ENCODE assay signal across 1 cellular context in the genomic region with DNA sequence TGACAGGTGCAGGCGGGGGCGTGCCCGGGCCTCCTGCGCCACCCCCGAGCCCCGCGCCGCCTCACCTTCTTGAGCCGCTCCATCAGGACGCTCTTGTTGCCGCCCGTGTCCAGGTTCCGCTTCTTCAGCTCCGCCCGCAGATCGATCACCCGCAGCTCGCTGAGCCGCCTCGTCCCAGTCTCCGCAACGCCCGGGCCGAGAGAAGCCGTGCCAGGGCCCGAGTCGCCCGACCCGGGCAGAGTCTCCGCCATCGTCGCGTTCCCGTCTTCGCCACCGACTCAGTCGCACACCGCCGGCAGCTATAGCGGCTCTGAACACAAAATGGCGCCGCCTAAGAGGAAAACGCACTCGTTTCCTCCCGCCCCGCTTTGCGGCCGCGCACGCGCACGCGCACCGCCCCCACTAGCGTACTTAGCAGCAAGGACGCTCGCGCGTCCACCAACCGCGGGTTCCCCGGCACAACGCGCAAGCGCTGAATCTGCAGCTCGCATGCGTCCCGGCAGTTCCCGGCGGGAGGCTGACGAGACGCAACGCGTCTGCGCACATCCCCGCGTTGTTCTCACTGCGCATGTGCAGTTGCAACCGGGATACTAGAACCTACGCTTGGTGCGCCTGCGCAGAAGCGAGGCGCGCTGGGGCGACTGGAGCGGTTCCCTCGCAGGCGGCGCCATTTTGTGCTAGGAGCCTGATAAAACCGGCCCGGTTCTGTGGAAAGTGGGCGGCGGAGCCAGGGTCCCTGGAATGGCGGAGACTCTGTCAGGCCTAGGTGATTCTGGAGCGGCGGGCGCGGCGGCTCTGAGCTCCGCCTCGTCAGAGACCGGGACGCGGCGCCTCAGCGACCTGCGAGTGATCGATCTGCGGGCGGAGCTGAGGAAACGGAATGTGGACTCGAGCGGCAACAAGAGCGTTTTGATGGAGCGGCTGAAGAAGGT.
A peak's percentile ranks its signal among the peaks of the same experiment; 100 is the strongest.
TF ChIP-seq lines count a peak whose summit lies in the region.

SAFB (plus strand) TSS at position 619 of the 932 bp plus-strand sequence; CDS start at position 742, 123 bp downstream.
SAFB2 (minus strand) TSS at position 312 of the 932 bp plus-strand sequence; CDS start at position 251, 61 bp downstream.

TF ChIP-seq in HepG2, 621 proteins besides CTCF, POLR2A, EP300 and RAD21 (continued from another document and continues in another):
- TF ChIP-seq, protein P1, sequence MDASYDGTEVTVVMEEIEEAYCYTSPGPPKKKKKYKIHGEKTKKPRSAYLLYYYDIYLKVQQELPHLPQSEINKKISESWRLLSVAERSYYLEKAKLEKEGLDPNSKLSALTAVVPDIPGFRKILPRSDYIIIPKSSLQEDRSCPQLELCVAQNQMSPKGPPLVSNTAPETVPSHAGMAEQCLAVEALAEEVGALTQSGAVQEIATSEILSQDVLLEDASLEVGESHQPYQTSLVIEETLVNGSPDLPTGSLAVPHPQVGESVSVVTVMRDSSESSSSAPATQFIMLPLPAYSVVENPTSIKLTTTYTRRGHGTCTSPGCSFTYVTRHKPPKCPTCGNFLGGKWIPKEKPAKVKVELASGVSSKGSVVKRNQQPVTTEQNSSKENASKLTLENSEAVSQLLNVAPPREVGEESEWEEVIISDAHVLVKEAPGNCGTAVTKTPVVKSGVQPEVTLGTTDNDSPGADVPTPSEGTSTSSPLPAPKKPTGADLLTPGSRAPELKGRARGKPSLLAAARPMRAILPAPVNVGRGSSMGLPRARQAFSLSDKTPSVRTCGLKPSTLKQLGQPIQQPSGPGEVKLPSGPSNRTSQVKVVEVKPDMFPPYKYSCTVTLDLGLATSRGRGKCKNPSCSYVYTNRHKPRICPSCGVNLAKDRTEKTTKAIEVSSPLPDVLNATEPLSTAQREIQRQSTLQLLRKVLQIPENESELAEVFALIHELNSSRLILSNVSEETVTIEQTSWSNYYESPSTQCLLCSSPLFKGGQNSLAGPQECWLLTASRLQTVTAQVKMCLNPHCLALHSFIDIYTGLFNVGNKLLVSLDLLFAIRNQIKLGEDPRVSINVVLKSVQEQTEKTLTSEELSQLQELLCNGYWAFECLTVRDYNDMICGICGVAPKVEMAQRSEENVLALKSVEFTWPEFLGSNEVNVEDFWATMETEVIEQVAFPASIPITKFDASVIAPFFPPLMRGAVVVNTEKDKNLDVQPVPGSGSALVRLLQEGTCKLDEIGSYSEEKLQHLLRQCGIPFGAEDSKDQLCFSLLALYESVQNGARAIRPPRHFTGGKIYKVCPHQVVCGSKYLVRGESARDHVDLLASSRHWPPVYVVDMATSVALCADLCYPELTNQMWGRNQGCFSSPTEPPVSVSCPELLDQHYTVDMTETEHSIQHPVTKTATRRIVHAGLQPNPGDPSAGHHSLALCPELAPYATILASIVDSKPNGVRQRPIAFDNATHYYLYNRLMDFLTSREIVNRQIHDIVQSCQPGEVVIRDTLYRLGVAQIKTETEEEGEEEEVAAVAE (CRISPR knock-in tag; IDR thresholded peaks at IDR 0.05; ENCODE audit: borderline replicate concordance), result peak; percentile 51; the same call in 1 of the 2 replicates
- TF ChIP-seq EZH2 (conservative IDR thresholded peaks at IDR 0.05; ENCODE audit: low read depth, low read length) (no peak), ZNF607 (CRISPR knock-in tag; IDR thresholded peaks at IDR 0.05; ENCODE audit: borderline replicate concordance) (0 out of 2 replicates have a peak, but pooled peaks have one; percentile 59), MAX (IDR thresholded peaks at IDR 0.05) (peak; percentile 76), ATF2 (CRISPR knock-in tag; IDR thresholded peaks at IDR 0.05) (peak; percentile 75), SNAI1 (CRISPR knock-in tag; IDR thresholded peaks at IDR 0.05; ENCODE audit: borderline replicate concordance) (0 out of 2 replicates have a peak, but pooled peaks have one; percentile 49), HOXD1 (CRISPR knock-in tag; IDR thresholded peaks at IDR 0.05) (peak; percentile 56; the same call in 1 of the 2 replicates), ZNF441 (CRISPR knock-in tag; IDR thresholded peaks at IDR 0.05; ENCODE audit: borderline replicate concordance) (peak; percentile 81; the same call in 1 of the 2 replicates), ZNF383 (CRISPR knock-in tag; IDR thresholded peaks at IDR 0.05; ENCODE audit: borderline replicate concordance) (peak; percentile 70), GPN1 (CRISPR knock-in tag; IDR thresholded peaks at IDR 0.05; ENCODE audit: borderline replicate concordance) (no peak), ZNF124 (CRISPR knock-in tag; IDR thresholded peaks at IDR 0.05) (0 out of 2 replicates have a peak, but pooled peaks have one; percentile 23), ZBTB39 (CRISPR knock-in tag; IDR thresholded peaks at IDR 0.05) (no peak), PRDM4 (CRISPR knock-in tag; IDR thresholded peaks at IDR 0.05; ENCODE audit: borderline replicate concordance) (no peak), ARNTL (CRISPR knock-in tag; IDR thresholded peaks at IDR 0.05) (peak; percentile 38; the same call in 1 of the 2 replicates), ZNF543 (CRISPR knock-in tag; IDR thresholded peaks at IDR 0.05) (peak; percentile 76), ZBTB14 (CRISPR knock-in tag; IDR thresholded peaks at IDR 0.05) (peak; percentile 95), ZNF34 (CRISPR knock-in tag; IDR thresholded peaks at IDR 0.05; ENCODE audit: borderline replicate concordance) (0 out of 2 replicates have a peak, but pooled peaks have one; percentile 53), PAXIP1 (CRISPR knock-in tag; conservative IDR thresholded peaks at IDR 0.05) (peak; percentile 42; the same call in 1 of the 2 replicates), ZNF367 (CRISPR knock-in tag; IDR thresholded peaks at IDR 0.05; ENCODE audit: borderline replicate concordance) (peak; percentile 81; the same call in 1 of the 2 replicates), PAX8 (CRISPR knock-in tag; IDR thresholded peaks at IDR 0.05; ENCODE audit: borderline replicate concordance) (peak; percentile 79; the same call in 1 of the 2 replicates), LCORL (IDR thresholded peaks at IDR 0.05) (no peak), LCORL (CRISPR knock-in tag; IDR thresholded peaks at IDR 0.05) (no peak)
- TF ChIP-seq, protein P2, sequence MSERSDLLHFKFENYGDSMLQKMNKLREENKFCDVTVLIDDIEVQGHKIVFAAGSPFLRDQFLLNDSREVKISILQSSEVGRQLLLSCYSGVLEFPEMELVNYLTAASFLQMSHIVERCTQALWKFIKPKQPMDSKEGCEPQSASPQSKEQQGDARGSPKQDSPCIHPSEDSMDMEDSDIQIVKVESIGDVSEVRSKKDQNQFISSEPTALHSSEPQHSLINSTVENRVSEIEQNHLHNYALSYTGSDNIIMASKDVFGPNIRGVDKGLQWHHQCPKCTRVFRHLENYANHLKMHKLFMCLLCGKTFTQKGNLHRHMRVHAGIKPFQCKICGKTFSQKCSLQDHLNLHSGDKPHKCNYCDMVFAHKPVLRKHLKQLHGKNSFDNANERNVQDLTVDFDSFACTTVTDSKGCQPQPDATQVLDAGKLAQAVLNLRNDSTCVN (CRISPR knock-in tag; IDR thresholded peaks at IDR 0.05; ENCODE audit: borderline replicate concordance), result peak; percentile 18; the same call in 1 of the 2 replicates
- TF ChIP-seq, protein P3, sequence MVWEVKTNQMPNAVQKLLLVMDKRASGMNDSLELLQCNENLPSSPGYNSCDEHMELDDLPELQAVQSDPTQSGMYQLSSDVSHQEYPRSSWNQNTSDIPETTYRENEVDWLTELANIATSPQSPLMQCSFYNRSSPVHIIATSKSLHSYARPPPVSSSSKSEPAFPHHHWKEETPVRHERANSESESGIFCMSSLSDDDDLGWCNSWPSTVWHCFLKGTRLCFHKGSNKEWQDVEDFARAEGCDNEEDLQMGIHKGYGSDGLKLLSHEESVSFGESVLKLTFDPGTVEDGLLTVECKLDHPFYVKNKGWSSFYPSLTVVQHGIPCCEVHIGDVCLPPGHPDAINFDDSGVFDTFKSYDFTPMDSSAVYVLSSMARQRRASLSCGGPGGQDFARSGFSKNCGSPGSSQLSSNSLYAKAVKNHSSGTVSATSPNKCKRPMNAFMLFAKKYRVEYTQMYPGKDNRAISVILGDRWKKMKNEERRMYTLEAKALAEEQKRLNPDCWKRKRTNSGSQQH (CRISPR knock-in tag; IDR thresholded peaks at IDR 0.05; ENCODE audit: low read depth), result 0 out of 2 replicates have a peak, but pooled peaks have one; percentile 26
- TF ChIP-seq, protein P4, sequence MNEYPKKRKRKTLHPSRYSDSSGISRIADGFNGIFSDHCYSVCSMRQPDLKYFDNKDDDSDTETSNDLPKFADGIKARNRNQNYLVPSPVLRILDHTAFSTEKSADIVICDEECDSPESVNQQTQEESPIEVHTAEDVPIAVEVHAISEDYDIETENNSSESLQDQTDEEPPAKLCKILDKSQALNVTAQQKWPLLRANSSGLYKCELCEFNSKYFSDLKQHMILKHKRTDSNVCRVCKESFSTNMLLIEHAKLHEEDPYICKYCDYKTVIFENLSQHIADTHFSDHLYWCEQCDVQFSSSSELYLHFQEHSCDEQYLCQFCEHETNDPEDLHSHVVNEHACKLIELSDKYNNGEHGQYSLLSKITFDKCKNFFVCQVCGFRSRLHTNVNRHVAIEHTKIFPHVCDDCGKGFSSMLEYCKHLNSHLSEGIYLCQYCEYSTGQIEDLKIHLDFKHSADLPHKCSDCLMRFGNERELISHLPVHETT (CRISPR knock-in tag; conservative IDR thresholded peaks at IDR 0.05), result peak; percentile 70
